ENCODE assay signal across 9 cellular contexts in the genomic region with DNA sequence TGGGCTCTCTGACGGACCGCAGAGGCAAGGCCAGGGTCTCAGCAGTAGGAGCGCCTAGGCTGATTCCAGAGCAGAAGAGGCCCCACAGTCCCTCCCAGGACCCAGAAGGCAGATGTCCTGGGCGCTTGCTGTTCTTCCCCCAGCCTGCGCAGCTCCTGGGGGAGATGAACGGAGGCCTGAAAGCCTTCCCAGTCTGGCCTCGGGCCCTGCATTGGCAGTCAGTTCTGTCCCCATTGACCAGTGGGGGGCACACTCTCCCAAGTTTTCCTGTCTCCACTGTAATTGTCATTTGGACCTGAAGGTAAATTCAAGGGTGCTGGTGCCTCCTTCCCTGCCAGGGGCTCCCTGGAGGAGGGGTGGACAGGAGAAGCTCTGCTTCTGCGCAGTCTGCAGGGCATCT.
DNase-seq lines count a peak whose midpoint lies in the region; ATAC-seq and TF ChIP-seq lines count a peak whose summit lies in the region.
"Had no signal": no experiment of that assay in that cellular context is flagged by ENCODE, and none has a peak within 500 bp of the region (broad histone marks: within the 10 kb centered on the region; RNA-seq: fewer than 3 reads in every experiment).

No MANE protein-coding gene starts in this region.

- DNase-seq in DMS53 (lab: John Stamatoyannopoulos, UW) = peak; percentile 56
- no peak for DNase-seq in DMS53 treated with DMSO at 0.1 percent for 48 hours (lab: John Stamatoyannopoulos, UW; ENCODE audit: unreplicated experiment)
- DNase-seq in NB4 (ENCODE audit: low read depth) = peak; percentile 71
- peak; percentile 75 for DNase-seq in dermis blood vessel endothelial cell
- DNase-seq in lung microvascular endothelial cell (ENCODE audit: low read depth in 2 of 2) = peak; percentile 64 to 65
- DNase-seq in epidermal melanocyte (ENCODE audit: insufficient read length, low spot score) = no peak

- ATAC-seq in HG03039 (IDR thresholded peaks at IDR 0.05; ENCODE audit: unreplicated experiment) (no peak), HG03442 (IDR thresholded peaks at IDR 0.05; ENCODE audit: unreplicated experiment) (no peak)

- peak; percentile 74 for TF ChIP-seq CTCF in NB4 (IDR thresholded peaks at IDR 0.05; ENCODE audit: low read depth, low read length)

- no peak for TF ChIP-seq POLR2A in NB4 (IDR thresholded peaks at IDR 0.05; ENCODE audit: extremely low read depth, insufficient read length)

- H3K4me3 ChIP-seq in NB4 (ENCODE audit: low read depth, low read length) = no peak overlapping the region
- H3K4me3 ChIP-seq: SK-N-MC had no signal

Comparison
In these comparisons a context has a peak if more than half of its experiments do, and no peak if none do; other contexts are left out.
1. DNase-seq: peak in DMS53 (single experiment), NB4 (single experiment), dermis blood vessel endothelial cell (single experiment) and lung microvascular endothelial cell (2 of 2); none in DMS53 treated with DMSO at 0.1 percent for 48 hours (single experiment) and epidermal melanocyte (single experiment).